ENCODE assay signal across 8 cellular contexts in genomic region chr19:40523322-40524047, GRCh38. TPM values are rescaled to one million over a fixed set of nuclear protein-coding genes. Genes with fewer than 3 reads are reported as not detected.
DNase-seq lines count a peak whose midpoint lies in the region; ATAC-seq, FAIRE-seq and TF ChIP-seq lines count a peak whose summit lies in the region.
"Had no signal": no experiment of that assay in that cellular context is flagged by ENCODE, and none has a peak within 500 bp of the region (broad histone marks: within the 10 kb centered on the region; RNA-seq: fewer than 3 reads in every experiment).

No MANE protein-coding gene starts in this region.

- H3K4me1 Mint-ChIP-seq in immature natural killer cell: no peaks in the 10 kb centered on the region

- H3K9me3 Mint-ChIP-seq in immature natural killer cell: no peaks in the 10 kb centered on the region
- H3K9me3 Mint-ChIP-seq: activated naive CD4-positive, alpha-beta T cell treated with anti-CD3 and anti-CD28 coated beads, Interleukin-2, amount 50 U/mL, for 24 hours had no signal

- no peak overlapping the region for H3K4me3 Mint-ChIP-seq in immature natural killer cell
- H3K4me3 Mint-ChIP-seq: activated naive CD4-positive, alpha-beta T cell treated with anti-CD3 and anti-CD28 coated beads, Interleukin-2, amount 50 U/mL, for 24 hours had no signal

- H3K9me3 ChIP-seq in GM12878 (replicated peaks; ENCODE audit: control insufficient read depth, insufficient read depth, low read length): no peaks in the 10 kb centered on the region

- no peak for TF ChIP-seq POLR2A in GM12878 (IDR thresholded peaks at IDR 0.05; ENCODE audit: low read depth, low read length)

- peaks cover 3 to 7% (median 7%) of the 10 kb centered on the region in 3 donors for H3K27me3 Mint-ChIP-seq in immature natural killer cell (ENCODE audit: low read depth in 3 of 3)

- no peaks in the 10 kb centered on the region; a peak in 1 of 4 replicates for H3K27me3 ChIP-seq in GM12878 (replicated peaks in 1 of 2; ENCODE audit: control insufficient read depth in 2 of 2, insufficient read depth in 2 of 2, low read length in 1 of 2)

- WGBS in GM12878 (ENCODE audit: insufficient coverage, insufficient replicate concordance, low lambda C conversion rate, missing lambda C conversion rate): 18% methylated on average over 17 of the region's 17 CpGs

- CTCF ChIA-PET in GM12878 (lab: Yijun Ruan, JAX): interaction anchor here (0.8 to 2.2 kb wide), 7 partner anchors 9 to 218 kb away, joined by 3 to 13 read pairs (median 5); partner anchors contain the start of gene BLVRB

- SMC1A ChIA-PET in GM12878 (lab: Charles Lee; ENCODE audit: uncharacterized antibody, unreplicated experiment): interaction anchor here (1.3 kb wide), 1 partner anchor 111 kb away, joined by 3 read pairs; no protein-coding TSS in a partner anchor

- BruUV-seq in GM12878 (replicated peaks; lab: Mats Ljungman, UMichigan): no TSS peak

- H3K36me3 ChIP-seq in GM12878 (ENCODE audit: control insufficient read depth in 2 of 2, insufficient read depth in 2 of 2, low read length in 1 of 2): no peaks in the 10 kb centered on the region

- no peak for TF ChIP-seq EP300 in GM12878 (IDR thresholded peaks at IDR 0.05; ENCODE audit: borderline replicate concordance in 1 of 2, control insufficient read depth in 1 of 2, low read depth in 2 of 2, low read length in 2 of 2)

- POLR2A ChIA-PET in GM12878 (lab: Charles Lee): no interaction called here

- intact Hi-C loops in GM12878 (cut with micrococcal nuclease; ENCODE audit: unreplicated experiment): loop anchor here (5.0 kb wide), 1 partner anchor 216 kb away; no protein-coding TSS in a partner anchor

- TF ChIP-seq CTCF in GM10266 (IDR thresholded peaks at IDR 0.05; ENCODE audit: control insufficient read depth, insufficient read depth, low read depth, missing control alignments) (peak; percentile 68), GM12878 (IDR thresholded peaks at IDR 0.05 in 2 of 3, conservative IDR thresholded peaks at IDR 0.05 in 1 of 3; ENCODE audit: control insufficient read depth in 2 of 3, extremely low read depth in 1 of 3, insufficient read depth in 1 of 3, low read depth in 3 of 3, low read length in 3 of 3) (peak; percentile 70 to 72 (median 70))

- no peak overlapping the region for H3K27ac Mint-ChIP-seq in immature natural killer cell
- H3K27ac Mint-ChIP-seq: activated naive CD4-positive, alpha-beta T cell treated with anti-CD3 and anti-CD28 coated beads, Interleukin-2, amount 50 U/mL, for 24 hours had no signal

- RAD21 ChIA-PET in GM12878 (lab: Charles Lee; ENCODE audit: unreplicated experiment): interaction anchor here (0.6 to 2.2 kb wide), 7 partner anchors 47 to 621 kb away, joined by 3 to 7 read pairs (median 5); partner anchors contain the start of gene BLVRB

- no peak overlapping the region for H3K4me2 ChIP-seq in GM12878 (ENCODE audit: control insufficient read depth, insufficient read depth)

- DNase-seq in GM10266 (ENCODE audit: extremely low spot score) (peak; percentile 70), NCI-H1092 treated with DMSO at 0.1 percent for 48 hours (lab: John Stamatoyannopoulos, UW) (peak; percentile 41), GM12878 (ENCODE audit: low read depth, low spot score) (no peak), immature natural killer cell (peak in 2 of 3 donors; percentile 12 to 33), medulla oblongata (ENCODE audit: extremely low spot score) (no peak)
- peak; percentile 19 for DNase-seq in stimulated activated CD8-positive, alpha-beta memory T cell treated with anti-CD3 and anti-CD28 coated beads, Interleukin-4, amount 100 ng/mL, for 24 hours (ENCODE audit: low read depth)

- H3K9ac ChIP-seq in GM12878 (ENCODE audit: control insufficient read depth, insufficient read depth, low read length): no peak overlapping the region

- no peaks in the 10 kb centered on the region for H3K79me2 ChIP-seq in GM12878 (ENCODE audit: control insufficient read depth, insufficient read depth, low read length)

- no peak for FAIRE-seq in GM12878 (lab: Jason Lieb, UNC)

- no peak overlapping the region for H3K27ac ChIP-seq in GM12878 (ENCODE audit: control insufficient read depth, insufficient read depth)

- H2AFZ ChIP-seq in GM12878 (ENCODE audit: control insufficient read depth, low read depth, low read length): no peak overlapping the region

- no peaks in the 10 kb centered on the region for H4K20me1 ChIP-seq in GM12878 (ENCODE audit: control insufficient read depth, insufficient read depth)

- H3K4me1 ChIP-seq in GM12878 (ENCODE audit: control insufficient read depth, insufficient read depth, low read length): no peaks in the 10 kb centered on the region

- H3K4me3 ChIP-seq in GM12878: no peak overlapping the region

- peak; percentile 55 for TF ChIP-seq RAD21 in GM12878 (IDR thresholded peaks at IDR 0.05; ENCODE audit: insufficient read depth, low read depth, low read length)

- in situ Hi-C loops in GM12878 (cut with MboI): no loop called here

- ATAC-seq in SK-N-SH treated with all-trans-retinoic acid at 6 μM for 48 hours (peak; percentile 98), GM12878 (peak; percentile 91)

- no peaks in the 10 kb centered on the region for H3K36me3 Mint-ChIP-seq in immature natural killer cell
- H3K36me3 Mint-ChIP-seq: activated naive CD4-positive, alpha-beta T cell treated with anti-CD3 and anti-CD28 coated beads, Interleukin-2, amount 50 U/mL, for 24 hours had no signal

TF ChIP-seq in SK-N-SH treated with all-trans-retinoic acid at 6 μM for 48 hours, 23 proteins besides CTCF, POLR2A, EP300 and RAD21 (continues in another document):
- no peak for TF ChIP-seq ZFP30 (CRISPR knock-in tag; IDR thresholded peaks at IDR 0.05)
- no peak for TF ChIP-seq RARB (CRISPR knock-in tag; IDR thresholded peaks at IDR 0.05)
- TF ChIP-seq ZNF8 (CRISPR knock-in tag; IDR thresholded peaks at IDR 0.05): no peak

TF ChIP-seq in GM12878, 131 proteins besides CTCF, POLR2A, EP300 and RAD21 (continues in another document):
- no peak; the same call in 1 of the 2 replicates for TF ChIP-seq NR2F1 (conservative IDR thresholded peaks at IDR 0.05)
- no peak for TF ChIP-seq ZNF207 (IDR thresholded peaks at IDR 0.05; ENCODE audit: borderline replicate concordance)

RNA-seq across cellular contexts. Expression of gene SHKBP1, which starts 53.2 kb away (rescaled TPM):
- 26.1 and 35.1 TPM in 2 replicates for total RNA-seq in GM12878 (2013; cell fraction: nucleolus; rRNA removed)
- total RNA-seq in GM12878 (2014; rRNA removed) (60.8 and 79.0 TPM in 2 replicates), GM12878 (2014; rRNA removed; fragmentation: Illumina TruSeq; extraction: Trizol) (22.9 and 26.0 TPM in 2 replicates), GM12878 (2021) (111 and 115 TPM in 2 replicates)
- 43.8 TPM for polyA plus RNA-seq in GM12878 (2011; ENCODE audit: low read depth)
- polyA plus RNA-seq in GM12878 (2011; rRNA removed) (17.5 and 38.8 TPM in 2 replicates), GM12878 (2014; fragmentation: Illumina TruSeq; extraction: Trizol) (30.6 and 55.0 TPM in 2 replicates), GM12878 (2014; fragmentation: Nextera tagmentation; extraction: Ambion mirVana) (10 to 100 TPM in 1 of 2 experiments, 1 to 10 TPM in 1; 2.3 to 15.1 TPM), GM12878 (2014; rRNA removed) (96.3 and 111 TPM in 2 replicates), GM12878 (2016; fragmentation: Nextera tagmentation; extraction: Ambion mirVana) (100 to 1,000 TPM; 112 to 123 TPM), immature natural killer cell (100 to 1,000 TPM; 115 to 186 (median 156) TPM)
- polyA plus RNA-seq in GM12878 (2011; cell fraction: cytosol; rRNA removed): 59.2 and 80.0 TPM in 2 replicates
- 155 and 167 TPM in 2 replicates for polyA plus RNA-seq in GM12878 (2011; cell fraction: nucleus; rRNA removed)
- 84.1 and 89.2 TPM in 2 replicates for polyA plus RNA-seq in GM12878 (2012)
- polyA minus RNA-seq in GM12878 (2011; rRNA and poly(A)+ RNA removed): 47.3 and 87.5 TPM in 2 replicates
- polyA minus RNA-seq in GM12878 (2011; cell fraction: cytosol; rRNA and poly(A)+ RNA removed): 89.1 and 95.6 TPM in 2 replicates
- 33.5 and 51.2 TPM in 2 replicates for polyA minus RNA-seq in GM12878 (2011; cell fraction: nucleus; rRNA and poly(A)+ RNA removed)

RNA-seq across cellular contexts. Expression of gene SPTBN4, which starts 56.7 kb away (rescaled TPM):
- total RNA-seq in GM12878 (2013; cell fraction: nucleolus; rRNA removed): 0.66 and 0.90 TPM in 2 replicates
- total RNA-seq in GM12878 (2014; rRNA removed) (0.34 and 0.54 TPM in 2 replicates), GM12878 (2014; rRNA removed; fragmentation: Illumina TruSeq; extraction: Trizol) (0.14 and 0.22 TPM in 2 replicates), GM12878 (2021) (0.18 and 0.69 TPM in 2 replicates)
- 1.1 TPM for polyA plus RNA-seq in GM12878 (2011; ENCODE audit: low read depth)
- polyA plus RNA-seq in GM12878 (2011; rRNA removed) (0.46 and 0.57 TPM in 2 replicates), GM12878 (2014; fragmentation: Illumina TruSeq; extraction: Trizol) (0.24 TPM in 1 of 2 replicates, not detected in the other), GM12878 (2014; fragmentation: Nextera tagmentation; extraction: Ambion mirVana) (under 1 TPM in 1 of 2 experiments, not detected in 1; 0.04 TPM), GM12878 (2014; rRNA removed) (0.50 and 0.56 TPM in 2 replicates), GM12878 (2016; fragmentation: Nextera tagmentation; extraction: Ambion mirVana) (1 to 10 TPM in 1 of 2 experiments, under 1 TPM in 1; 0.64 to 1.1 TPM), immature natural killer cell (under 1 TPM in 1 of 3 donors, not detected in 2; 0.26 TPM)
- polyA plus RNA-seq in GM12878 (2011; cell fraction: cytosol; rRNA removed): 0.75 and 0.85 TPM in 2 replicates
- 0.67 and 1.2 TPM in 2 replicates for polyA plus RNA-seq in GM12878 (2011; cell fraction: nucleus; rRNA removed)
- polyA plus RNA-seq in GM12878 (2012): 1.7 and 3.1 TPM in 2 replicates
- 0.26 and 0.66 TPM in 2 replicates for polyA minus RNA-seq in GM12878 (2011; rRNA and poly(A)+ RNA removed)
- not detected in 2 replicates for polyA minus RNA-seq in GM12878 (2011; cell fraction: cytosol; rRNA and poly(A)+ RNA removed)
- polyA minus RNA-seq in GM12878 (2011; cell fraction: nucleus; rRNA and poly(A)+ RNA removed): not detected in 2 replicates

RNA-seq across cellular contexts. Expression of gene BLVRB, which starts 57.9 kb away (rescaled TPM):
- total RNA-seq in GM12878 (2013; cell fraction: nucleolus; rRNA removed): 4.3 and 4.8 TPM in 2 replicates
- 47.5 and 48.3 TPM in 2 replicates for total RNA-seq in GM12878 (2014; rRNA removed)
- total RNA-seq in GM12878 (2014; rRNA removed; fragmentation: Illumina TruSeq; extraction: Trizol): 21.2 and 21.7 TPM in 2 replicates
- 30.0 and 31.6 TPM in 2 replicates for total RNA-seq in GM12878 (2021)
- polyA plus RNA-seq in GM12878 (2011; ENCODE audit: low read depth): 11.0 TPM
- polyA plus RNA-seq in GM12878 (2011; rRNA removed): 10.9 and 23.9 TPM in 2 replicates
- 56.6 and 61.9 TPM in 2 replicates for polyA plus RNA-seq in GM12878 (2011; cell fraction: cytosol; rRNA removed)
- polyA plus RNA-seq in GM12878 (2011; cell fraction: nucleus; rRNA removed): 23.4 and 36.2 TPM in 2 replicates
- 30.3 and 49.5 TPM in 2 replicates for polyA plus RNA-seq in GM12878 (2012)
- polyA plus RNA-seq in GM12878 (2014; fragmentation: Illumina TruSeq; extraction: Trizol): 2.5 and 11.3 TPM in 2 replicates
- polyA plus RNA-seq in GM12878 (2014; fragmentation: Nextera tagmentation; extraction: Ambion mirVana): 10 to 100 TPM in 1 of 2 experiments, 1 to 10 TPM in 1; 6.3 to 16.3 TPM
- polyA plus RNA-seq in GM12878 (2014; rRNA removed): 53.3 and 58.1 TPM in 2 replicates
- polyA plus RNA-seq in GM12878 (2016; fragmentation: Nextera tagmentation; extraction: Ambion mirVana): 10 to 100 TPM; 38.9 to 42.7 TPM
- polyA minus RNA-seq in GM12878 (2011; rRNA and poly(A)+ RNA removed): 14.0 and 17.2 TPM in 2 replicates
- polyA minus RNA-seq in GM12878 (2011; cell fraction: cytosol; rRNA and poly(A)+ RNA removed): 44.1 and 48.3 TPM in 2 replicates
- 5.6 and 10.3 TPM in 2 replicates for polyA minus RNA-seq in GM12878 (2011; cell fraction: nucleus; rRNA and poly(A)+ RNA removed)
- polyA plus RNA-seq in immature natural killer cell: 10 to 100 TPM; 30.8 to 52.5 (median 45.9) TPM

Comparison
In these comparisons a context has a peak if more than half of its experiments do, and no peak if none do; other contexts are left out.
1. DNase-seq: peak in GM10266 (single experiment), NCI-H1092 treated with DMSO at 0.1 percent for 48 hours (single experiment), immature natural killer cell (2 of 3) and stimulated activated CD8-positive, alpha-beta memory T cell treated with anti-CD3 and anti-CD28 coated beads, Interleukin-4, amount 100 ng/mL, for 24 hours (single experiment); none in GM12878 (single experiment) and medulla oblongata (single experiment).